ENCODE assay signal across 18 cellular contexts in genomic region chr9:5274770-5275169, GRCh38.
"Had no signal": no experiment of that assay in that cellular context is flagged by ENCODE, and none has a peak within 500 bp of the region (broad histone marks: within the 10 kb centered on the region; RNA-seq: fewer than 3 reads in every experiment).

No MANE protein-coding gene starts in this region.

- ATAC-seq: activated CD4-positive, alpha-beta T cell treated with anti-CD3 and anti-CD28 coated beads for 36 hours; activated CD8-positive, alpha-beta memory T cell treated with anti-CD3 and anti-CD28 coated beads, Interleukin-2, amount 10 ng/mL, durations not matched to agents 7 days and 5 days; effector memory CD8-positive, alpha-beta T cell; natural killer cell had no signal

- H3K4me3 ChIP-seq: ascending aorta, breast epithelium, stomach, testis, upper lobe of left lung had no signal

- DNase-seq: activated CD4-positive, alpha-beta memory T cell treated with anti-CD3 and anti-CD28 coated beads for 36 hours; activated CD4-positive, alpha-beta T cell treated with anti-CD3 and anti-CD28 coated beads for 36 hours; activated CD8-positive, alpha-beta memory T cell treated with anti-CD3 and anti-CD28 coated beads, Interleukin-2, amount 10 ng/mL, durations not matched to agents 7 days and 5 days; activated naive CD4-positive, alpha-beta T cell treated with anti-CD3 and anti-CD28 coated beads, Interleukin-2, amount 10 ng/mL, durations not matched to agents 7 days and 5 days; activated T-cell treated with anti-CD3 and anti-CD28 coated beads, Interleukin-2, amount 50 U/mL, for 1 hour; cerebellar nuclear complex; effector memory CD8-positive, alpha-beta T cell; foreskin melanocyte; head of caudate nucleus; mesendoderm; natural killer cell; stimulated activated CD4-positive, alpha-beta T cell treated with anti-CD3 and anti-CD28 coated beads, Interleukin-12 subunit alpha, Interleukin-12 subunit beta, amount 100 ng/mL, for 4 hours; stimulated activated CD4-positive, alpha-beta T cell treated with anti-CD3 and anti-CD28 coated beads, Interleukin-2, amount 100 ng/mL, for 24 hours; stomach; testis; upper lobe of left lung had no signal
